Comparison of ENCODE assay signal across 39 cellular contexts in the genomic region with DNA sequence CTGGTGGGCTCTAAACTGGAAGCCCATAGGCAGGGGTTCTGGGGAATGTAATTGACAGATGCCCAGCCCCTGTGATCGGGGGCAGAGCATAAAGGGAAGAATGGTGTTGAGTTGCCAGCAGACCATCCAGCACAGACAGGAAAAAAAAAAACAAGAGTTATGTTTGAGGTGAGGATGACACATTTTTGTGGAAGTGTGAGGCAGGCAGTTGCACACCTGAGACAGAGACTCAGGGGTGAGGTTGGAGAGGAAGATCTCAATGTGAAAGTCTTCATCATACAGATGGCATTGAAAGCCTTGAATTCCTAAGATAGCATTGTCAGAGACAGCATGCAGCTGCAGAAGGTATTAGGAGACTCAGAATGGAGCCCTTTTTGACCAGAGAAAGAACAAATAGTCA. TPM values are rescaled to one million over a fixed set of nuclear protein-coding genes. Genes with fewer than 3 reads are reported as not detected.
"Had no signal": no experiment of that assay in that cellular context is flagged by ENCODE, and none has a peak within 500 bp of the region (broad histone marks: within the 10 kb centered on the region; RNA-seq: fewer than 3 reads in every experiment).

No MANE protein-coding gene starts in this region.

- H3K36me3 Mint-ChIP-seq: activated CD4-positive, alpha-beta memory T cell treated with anti-CD3 and anti-CD28 coated beads for 36 hours; activated naive CD4-positive, alpha-beta T cell treated with anti-CD3 and anti-CD28 coated beads, Interleukin-2, amount 50 U/mL, for 72 hours; activated naive CD8-positive, alpha-beta T cell treated with anti-CD3 and anti-CD28 coated beads for 36 hours; brain had no signal

- DNase-seq: activated B cell treated with CpG ODN at 0.5 μM for 24 hours; activated CD4-positive, alpha-beta memory T cell treated with anti-CD3 and anti-CD28 coated beads for 36 hours; activated CD4-positive, alpha-beta T cell treated with anti-CD3 and anti-CD28 coated beads for 4 hours; activated CD4-positive, alpha-beta T cell treated with anti-CD3 and anti-CD28 coated beads, Interleukin-2, amount 10 ng/mL, durations not matched to agents 24 days and 14 days; activated CD4-positive, alpha-beta T cell treated with anti-CD3 and anti-CD28 coated beads, Interleukin-2, amount 50 U/mL, for 1 hour; activated CD4-positive, alpha-beta T cell treated with anti-CD3 and anti-CD28 coated beads, Interleukin-2, amount 50 U/mL, for 4 hours; activated CD4-positive, CD25-positive, alpha-beta regulatory T cell treated with anti-CD3 and anti-CD28 coated beads, Interleukin-2, amount 50 U/mL, for 72 hours; activated CD8-positive, alpha-beta memory T cell treated with anti-CD3 and anti-CD28 coated beads, Interleukin-2, amount 50 U/mL, for 4 hours; activated CD8-positive, alpha-beta T cell treated with anti-CD3 and anti-CD28 coated beads for 36 hours; activated effector memory CD4-positive, alpha-beta T cell treated with anti-CD3 and anti-CD28 coated beads, Interleukin-2, amount 50 U/mL, for 16 hours; activated gamma-delta T cell treated with Interleukin-2 at 50 U/mL for 16 hours; activated naive CD4-positive, alpha-beta T cell; activated naive CD4-positive, alpha-beta T cell treated with anti-CD3 and anti-CD28 coated beads for 36 hours; activated naive CD4-positive, alpha-beta T cell treated with anti-CD3 and anti-CD28 coated beads, Interleukin-2, amount 50 U/mL, for 16 hours; activated naive CD8-positive, alpha-beta T cell treated with anti-CD3 and anti-CD28 coated beads for 36 hours; activated T-cell treated with anti-CD3 and anti-CD28 coated beads for 4 hours; activated T-cell treated with anti-CD3 and anti-CD28 coated beads, Interleukin-2, amount 50 U/mL, for 1 hour; activated T-cell treated with anti-CD3 and anti-CD28 coated beads, Interleukin-2, amount 50 U/mL, for 4 hours; activated T-cell treated with anti-CD3 and anti-CD28 coated beads, Interleukin-2, amount 50 U/mL, for 72 hours; adrenal gland; amniotic stem cell; caudate nucleus; SW 1271; T-helper 1 cell; T-helper 2 cell; T-helper 9 cell had no signal

- H3K4me3 Mint-ChIP-seq: activated B cell treated with CpG ODN at 0.5 μM for 24 hours; activated CD4-positive, alpha-beta memory T cell treated with anti-CD3 and anti-CD28 coated beads for 36 hours; activated CD4-positive, alpha-beta T cell treated with anti-CD3 and anti-CD28 coated beads, Interleukin-2, amount 10 ng/mL, durations not matched to agents 24 days and 14 days; activated CD8-positive, alpha-beta T cell treated with anti-CD3 and anti-CD28 coated beads for 36 hours; activated naive CD4-positive, alpha-beta T cell treated with anti-CD3 and anti-CD28 coated beads for 36 hours; activated naive CD8-positive, alpha-beta T cell treated with anti-CD3 and anti-CD28 coated beads for 36 hours; activated T-cell treated with anti-CD3 and anti-CD28 coated beads, Interleukin-2, amount 50 U/mL, for 4 hours; activated T-cell treated with anti-CD3 and anti-CD28 coated beads, Interleukin-2, amount 50 U/mL, for 72 hours; activated T-helper 1 cell treated with anti-CD3 and anti-CD28 coated beads, Interleukin-12 subunit alpha, Interleukin-12 subunit beta, Interleukin-2, Interleukin-4 antibody, amounts not matched to agents 30 ng/mL and 10 ng/mL and 1 ng/mL, durations not matched to agents 14 hours and 24 hours and 36 hours; activated T-helper 17 cell treated with anti-CD3 and anti-CD28 coated beads, Interleukin-2, amount 50 U/mL, for 72 hours; brain; central memory CD8-positive, alpha-beta T cell; T-helper 1 cell treated with Interleukin-12 subunit alpha and Interleukin-12 subunit beta and Interleukin-4 antibody, amounts not matched to agents 30 μg/mL and 1 μg/mL, for 36 hours; T-helper 2 cell treated with Interferon-gamma antibody and Interleukin-4, amounts not matched to agents 5 μg/mL and 100 μg/mL, for 36 hours had no signal

- H3K4me1 ChIP-seq: adrenal gland, ascending aorta had no signal

- FAIRE-seq: bronchial epithelial cell, TTC549 had no signal

- H3K36me3 ChIP-seq: adrenal gland, ascending aorta, cardiac muscle cell had no signal

- H3K27ac ChIP-seq: adrenal gland, ascending aorta, cardiac muscle cell, VCaP had no signal

- H3K27ac Mint-ChIP-seq: activated B cell treated with CpG ODN at 0.5 μM for 24 hours; activated CD4-positive, alpha-beta memory T cell treated with anti-CD3 and anti-CD28 coated beads for 36 hours; activated CD4-positive, alpha-beta T cell treated with anti-CD3 and anti-CD28 coated beads, Interleukin-2, amount 10 ng/mL, durations not matched to agents 24 days and 14 days; activated CD8-positive, alpha-beta T cell treated with anti-CD3 and anti-CD28 coated beads for 36 hours; activated naive CD4-positive, alpha-beta T cell treated with anti-CD3 and anti-CD28 coated beads for 36 hours; activated naive CD4-positive, alpha-beta T cell treated with anti-CD3 and anti-CD28 coated beads, Interleukin-2, amount 50 U/mL, for 72 hours; activated naive CD8-positive, alpha-beta T cell treated with anti-CD3 and anti-CD28 coated beads for 36 hours; activated T-cell treated with anti-CD3 and anti-CD28 coated beads, Interleukin-2, amount 50 U/mL, for 72 hours; activated T-helper 1 cell treated with anti-CD3 and anti-CD28 coated beads, Interleukin-12 subunit alpha, Interleukin-12 subunit beta, Interleukin-2, Interleukin-4 antibody, amounts not matched to agents 30 ng/mL and 10 ng/mL and 1 ng/mL, durations not matched to agents 14 hours and 24 hours and 36 hours; activated T-helper 17 cell treated with anti-CD3 and anti-CD28 coated beads, Interleukin-2, amount 50 U/mL, for 72 hours; brain; T-helper 1 cell treated with Interleukin-12 subunit alpha and Interleukin-12 subunit beta and Interleukin-4 antibody, amounts not matched to agents 30 μg/mL and 1 μg/mL, for 36 hours; T-helper 2 cell treated with Interferon-gamma antibody and Interleukin-4, amounts not matched to agents 5 μg/mL and 100 μg/mL, for 36 hours had no signal

- H3K9me3 Mint-ChIP-seq: activated B cell treated with CpG ODN at 0.5 μM for 24 hours; activated CD4-positive, alpha-beta memory T cell treated with anti-CD3 and anti-CD28 coated beads for 36 hours; activated CD4-positive, alpha-beta T cell treated with anti-CD3 and anti-CD28 coated beads, Interleukin-2, amount 10 ng/mL, durations not matched to agents 24 days and 14 days; activated naive CD4-positive, alpha-beta T cell treated with anti-CD3 and anti-CD28 coated beads for 36 hours; activated T-cell treated with anti-CD3 and anti-CD28 coated beads, Interleukin-2, amount 50 U/mL, for 4 hours; activated T-helper 1 cell treated with anti-CD3 and anti-CD28 coated beads, Interleukin-12 subunit alpha, Interleukin-12 subunit beta, Interleukin-2, Interleukin-4 antibody, amounts not matched to agents 30 ng/mL and 10 ng/mL and 1 ng/mL, durations not matched to agents 14 hours and 24 hours and 36 hours; activated T-helper 17 cell treated with anti-CD3 and anti-CD28 coated beads, Interleukin-2, amount 50 U/mL, for 72 hours; central memory CD8-positive, alpha-beta T cell; T-helper 1 cell treated with Interleukin-12 subunit alpha and Interleukin-12 subunit beta and Interleukin-4 antibody, amounts not matched to agents 30 μg/mL and 1 μg/mL, for 36 hours; T-helper 2 cell treated with Interferon-gamma antibody and Interleukin-4, amounts not matched to agents 5 μg/mL and 100 μg/mL, for 36 hours had no signal

- H3K4me1 Mint-ChIP-seq: activated B cell treated with CpG ODN at 0.5 μM for 24 hours; activated CD4-positive, alpha-beta T cell treated with anti-CD3 and anti-CD28 coated beads, Interleukin-2, amount 10 ng/mL, durations not matched to agents 24 days and 14 days; activated naive CD8-positive, alpha-beta T cell treated with anti-CD3 and anti-CD28 coated beads for 36 hours; activated T-helper 17 cell treated with anti-CD3 and anti-CD28 coated beads, Interleukin-2, amount 50 U/mL, for 72 hours; brain; central memory CD8-positive, alpha-beta T cell had no signal

- H3K27me3 Mint-ChIP-seq: activated B cell treated with CpG ODN at 0.5 μM for 24 hours had no signal

- H3K27me3 ChIP-seq: ascending aorta, cardiac muscle cell had no signal

- H3K4me3 ChIP-seq: adrenal gland, ascending aorta, cardiac muscle cell had no signal

- H3K9me3 ChIP-seq: adrenal gland, ascending aorta had no signal

RNA-seq across cellular contexts. Expression of a gene that starts 18.6 kb away (rescaled TPM):
- total RNA-seq: activated B cell treated with CpG ODN at 0.5 μM for 24 hours; activated CD4-positive, alpha-beta memory T cell treated with anti-CD3 and anti-CD28 coated beads for 36 hours; activated CD4-positive, alpha-beta T cell treated with anti-CD3 and anti-CD28 coated beads, Interleukin-2, amount 10 ng/mL, durations not matched to agents 24 days and 14 days; activated CD8-positive, alpha-beta memory T cell treated with anti-CD3 and anti-CD28 coated beads for 36 hours; activated CD8-positive, alpha-beta T cell treated with anti-CD3 and anti-CD28 coated beads for 36 hours; activated naive CD4-positive, alpha-beta T cell treated with anti-CD3 and anti-CD28 coated beads for 36 hours; activated naive CD4-positive, alpha-beta T cell treated with anti-CD3 and anti-CD28 coated beads, Interleukin-2, amount 50 U/mL, for 72 hours; activated naive CD8-positive, alpha-beta T cell treated with anti-CD3 and anti-CD28 coated beads for 36 hours; activated T-cell treated with anti-CD3 and anti-CD28 coated beads, Interleukin-2, amount 50 U/mL, for 4 hours; activated T-cell treated with anti-CD3 and anti-CD28 coated beads, Interleukin-2, amount 50 U/mL, for 72 hours; activated T-helper 1 cell treated with anti-CD3 and anti-CD28 coated beads, Interleukin-12 subunit alpha, Interleukin-12 subunit beta, Interleukin-2, Interleukin-4 antibody, amounts not matched to agents 30 ng/mL and 10 ng/mL and 1 ng/mL, durations not matched to agents 14 hours and 24 hours and 36 hours; activated T-helper 17 cell treated with anti-CD3 and anti-CD28 coated beads, Interleukin-2, amount 50 U/mL, for 72 hours; ascending aorta; bronchial epithelial cell had no signal
